1 cellular context compared by ENCODE assay signal in the genomic region with DNA sequence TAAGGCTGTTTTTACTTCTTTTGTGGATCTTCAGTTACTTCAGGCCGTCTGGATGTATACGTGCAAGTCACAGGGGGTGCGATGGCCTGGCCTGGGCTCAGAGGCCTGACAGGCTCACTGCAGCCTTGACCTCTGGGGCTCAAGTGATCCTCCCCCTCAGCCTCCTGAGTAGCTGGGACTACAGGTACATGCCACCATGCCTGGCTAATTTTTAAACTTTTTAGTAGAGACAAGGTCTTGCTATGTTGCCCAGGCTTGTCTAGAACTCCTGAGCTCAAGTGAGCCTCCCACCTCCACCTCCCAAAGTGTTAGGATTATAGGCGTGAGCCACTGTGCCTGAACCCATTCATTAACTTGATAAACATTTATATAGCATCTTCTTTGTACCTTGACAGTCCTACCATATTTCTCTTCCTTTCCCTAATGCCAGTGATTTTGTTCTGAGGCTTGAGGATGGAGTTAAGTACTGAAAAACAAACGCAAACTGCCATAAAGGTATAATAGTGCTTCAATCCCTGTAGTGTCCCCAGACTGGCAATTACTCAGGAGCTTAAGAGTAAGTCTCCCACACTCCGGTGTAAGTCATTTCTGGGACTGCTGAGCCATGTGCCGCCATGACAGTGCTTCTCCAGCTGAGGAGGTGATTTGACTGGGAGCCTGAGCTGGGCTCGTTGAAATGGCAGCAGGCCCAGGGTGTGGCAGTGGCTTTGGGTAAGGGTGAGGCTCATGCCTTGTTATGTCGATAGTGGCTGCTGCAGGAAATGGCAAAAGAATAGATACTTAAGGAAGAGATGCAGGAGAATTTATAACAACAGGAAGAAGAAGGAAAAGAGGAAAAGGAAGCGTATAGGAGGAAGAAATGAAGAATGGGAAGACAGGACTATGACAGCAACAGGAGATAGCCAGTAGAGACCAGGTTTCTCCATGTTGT.
TF ChIP-seq lines count a peak whose summit lies in the region.

No MANE protein-coding gene starts in this region.

TF ChIP-seq in HepG2, 621 proteins besides CTCF, POLR2A, EP300 and RAD21 (continued from another document and continues in another):
- TF ChIP-seq, protein P1, sequence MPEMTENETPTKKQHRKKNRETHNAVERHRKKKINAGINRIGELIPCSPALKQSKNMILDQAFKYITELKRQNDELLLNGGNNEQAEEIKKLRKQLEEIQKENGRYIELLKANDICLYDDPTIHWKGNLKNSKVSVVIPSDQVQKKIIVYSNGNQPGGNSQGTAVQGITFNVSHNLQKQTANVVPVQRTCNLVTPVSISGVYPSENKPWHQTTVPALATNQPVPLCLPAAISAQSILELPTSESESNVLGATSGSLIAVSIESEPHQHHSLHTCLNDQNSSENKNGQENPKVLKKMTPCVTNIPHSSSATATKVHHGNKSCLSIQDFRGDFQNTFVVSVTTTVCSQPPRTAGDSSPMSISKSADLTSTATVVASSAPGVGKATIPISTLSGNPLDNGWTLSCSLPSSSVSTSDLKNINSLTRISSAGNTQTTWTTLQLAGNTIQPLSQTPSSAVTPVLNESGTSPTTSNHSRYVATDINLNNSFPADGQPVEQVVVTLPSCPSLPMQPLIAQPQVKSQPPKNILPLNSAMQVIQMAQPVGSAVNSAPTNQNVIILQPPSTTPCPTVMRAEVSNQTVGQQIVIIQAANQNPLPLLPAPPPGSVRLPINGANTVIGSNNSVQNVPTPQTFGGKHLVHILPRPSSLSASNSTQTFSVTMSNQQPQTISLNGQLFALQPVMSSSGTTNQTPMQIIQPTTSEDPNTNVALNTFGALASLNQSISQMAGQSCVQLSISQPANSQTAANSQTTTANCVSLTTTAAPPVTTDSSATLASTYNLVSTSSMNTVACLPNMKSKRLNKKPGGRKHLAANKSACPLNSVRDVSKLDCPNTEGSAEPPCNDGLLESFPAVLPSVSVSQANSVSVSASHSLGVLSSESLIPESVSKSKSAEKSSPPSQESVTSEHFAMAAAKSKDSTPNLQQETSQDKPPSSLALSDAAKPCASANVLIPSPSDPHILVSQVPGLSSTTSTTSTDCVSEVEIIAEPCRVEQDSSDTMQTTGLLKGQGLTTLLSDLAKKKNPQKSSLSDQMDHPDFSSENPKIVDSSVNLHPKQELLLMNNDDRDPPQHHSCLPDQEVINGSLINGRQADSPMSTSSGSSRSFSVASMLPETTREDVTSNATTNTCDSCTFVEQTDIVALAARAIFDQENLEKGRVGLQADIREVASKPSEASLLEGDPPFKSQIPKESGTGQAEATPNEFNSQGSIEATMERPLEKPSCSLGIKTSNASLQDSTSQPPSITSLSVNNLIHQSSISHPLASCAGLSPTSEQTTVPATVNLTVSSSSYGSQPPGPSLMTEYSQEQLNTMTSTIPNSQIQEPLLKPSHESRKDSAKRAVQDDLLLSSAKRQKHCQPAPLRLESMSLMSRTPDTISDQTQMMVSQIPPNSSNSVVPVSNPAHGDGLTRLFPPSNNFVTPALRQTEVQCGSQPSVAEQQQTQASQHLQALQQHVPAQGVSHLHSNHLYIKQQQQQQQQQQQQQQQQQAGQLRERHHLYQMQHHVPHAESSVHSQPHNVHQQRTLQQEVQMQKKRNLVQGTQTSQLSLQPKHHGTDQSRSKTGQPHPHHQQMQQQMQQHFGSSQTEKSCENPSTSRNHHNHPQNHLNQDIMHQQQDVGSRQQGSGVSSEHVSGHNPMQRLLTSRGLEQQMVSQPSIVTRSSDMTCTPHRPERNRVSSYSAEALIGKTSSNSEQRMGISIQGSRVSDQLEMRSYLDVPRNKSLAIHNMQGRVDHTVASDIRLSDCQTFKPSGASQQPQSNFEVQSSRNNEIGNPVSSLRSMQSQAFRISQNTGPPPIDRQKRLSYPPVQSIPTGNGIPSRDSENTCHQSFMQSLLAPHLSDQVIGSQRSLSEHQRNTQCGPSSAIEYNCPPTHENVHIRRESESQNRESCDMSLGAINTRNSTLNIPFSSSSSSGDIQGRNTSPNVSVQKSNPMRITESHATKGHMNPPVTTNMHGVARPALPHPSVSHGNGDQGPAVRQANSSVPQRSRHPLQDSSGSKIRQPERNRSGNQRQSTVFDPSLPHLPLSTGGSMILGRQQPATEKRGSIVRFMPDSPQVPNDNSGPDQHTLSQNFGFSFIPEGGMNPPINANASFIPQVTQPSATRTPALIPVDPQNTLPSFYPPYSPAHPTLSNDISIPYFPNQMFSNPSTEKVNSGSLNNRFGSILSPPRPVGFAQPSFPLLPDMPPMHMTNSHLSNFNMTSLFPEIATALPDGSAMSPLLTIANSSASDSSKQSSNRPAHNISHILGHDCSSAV (CRISPR knock-in tag; IDR thresholded peaks at IDR 0.05; ENCODE audit: borderline replicate concordance) = no peak
- TF ChIP-seq PAX8 (CRISPR knock-in tag; IDR thresholded peaks at IDR 0.05; ENCODE audit: borderline replicate concordance) (no peak), ZNF567 (CRISPR knock-in tag; IDR thresholded peaks at IDR 0.05; ENCODE audit: borderline replicate concordance) (no peak; the same call in 1 of the 2 replicates), SRSF1 (optimal IDR thresholded peaks at IDR 0.05; ENCODE audit: low read depth, low read length) (no peak), SETDB1 (CRISPR knock-in tag; IDR thresholded peaks at IDR 0.05; ENCODE audit: borderline replicate concordance) (no peak), CENPT (CRISPR knock-in tag; IDR thresholded peaks at IDR 0.05; ENCODE audit: low read depth) (no peak), PAWR (CRISPR knock-in tag; IDR thresholded peaks at IDR 0.05; ENCODE audit: borderline replicate concordance) (no peak), ZNF530 (CRISPR knock-in tag; IDR thresholded peaks at IDR 0.05; ENCODE audit: low read depth) (no peak), TOPORS (CRISPR knock-in tag; IDR thresholded peaks at IDR 0.05) (no peak; the same call in 1 of the 2 replicates), ZNF776 (CRISPR knock-in tag; IDR thresholded peaks at IDR 0.05) (no peak), EHMT2 (IDR thresholded peaks at IDR 0.05; ENCODE audit: borderline replicate concordance, low read depth, low read length) (no peak), SRSF9 (IDR thresholded peaks at IDR 0.05; ENCODE audit: borderline replicate concordance, insufficient read depth, low read depth, low read length, poor library complexity, severe bottlenecking) (no peak), ATF7 (IDR thresholded peaks at IDR 0.05) (no peak), ATF7 (CRISPR knock-in tag; IDR thresholded peaks at IDR 0.05) (no peak), PHF20 (CRISPR knock-in tag; IDR thresholded peaks at IDR 0.05) (no peak), AKAP8 (CRISPR knock-in tag; IDR thresholded peaks at IDR 0.05) (no peak), ZSCAN21 (CRISPR knock-in tag; IDR thresholded peaks at IDR 0.05; ENCODE audit: borderline replicate concordance) (no peak), ZNF781 (CRISPR knock-in tag; IDR thresholded peaks at IDR 0.05; ENCODE audit: borderline replicate concordance, not compliant biosample characterization) (peak; percentile 72), RCOR2 (CRISPR knock-in tag; IDR thresholded peaks at IDR 0.05) (peak; percentile 80; the same call in 1 of the 2 replicates), KLF16 (CRISPR knock-in tag; IDR thresholded peaks at IDR 0.05) (no peak), KDM6A (CRISPR knock-in tag; IDR thresholded peaks at IDR 0.05; ENCODE audit: low read depth) (peak; percentile 54; the same call in 1 of the 2 replicates), MAFG (CRISPR knock-in tag; IDR thresholded peaks at IDR 0.05) (no peak), MEIS2 (CRISPR knock-in tag; IDR thresholded peaks at IDR 0.05) (no peak)
- TF ChIP-seq, protein P2, sequence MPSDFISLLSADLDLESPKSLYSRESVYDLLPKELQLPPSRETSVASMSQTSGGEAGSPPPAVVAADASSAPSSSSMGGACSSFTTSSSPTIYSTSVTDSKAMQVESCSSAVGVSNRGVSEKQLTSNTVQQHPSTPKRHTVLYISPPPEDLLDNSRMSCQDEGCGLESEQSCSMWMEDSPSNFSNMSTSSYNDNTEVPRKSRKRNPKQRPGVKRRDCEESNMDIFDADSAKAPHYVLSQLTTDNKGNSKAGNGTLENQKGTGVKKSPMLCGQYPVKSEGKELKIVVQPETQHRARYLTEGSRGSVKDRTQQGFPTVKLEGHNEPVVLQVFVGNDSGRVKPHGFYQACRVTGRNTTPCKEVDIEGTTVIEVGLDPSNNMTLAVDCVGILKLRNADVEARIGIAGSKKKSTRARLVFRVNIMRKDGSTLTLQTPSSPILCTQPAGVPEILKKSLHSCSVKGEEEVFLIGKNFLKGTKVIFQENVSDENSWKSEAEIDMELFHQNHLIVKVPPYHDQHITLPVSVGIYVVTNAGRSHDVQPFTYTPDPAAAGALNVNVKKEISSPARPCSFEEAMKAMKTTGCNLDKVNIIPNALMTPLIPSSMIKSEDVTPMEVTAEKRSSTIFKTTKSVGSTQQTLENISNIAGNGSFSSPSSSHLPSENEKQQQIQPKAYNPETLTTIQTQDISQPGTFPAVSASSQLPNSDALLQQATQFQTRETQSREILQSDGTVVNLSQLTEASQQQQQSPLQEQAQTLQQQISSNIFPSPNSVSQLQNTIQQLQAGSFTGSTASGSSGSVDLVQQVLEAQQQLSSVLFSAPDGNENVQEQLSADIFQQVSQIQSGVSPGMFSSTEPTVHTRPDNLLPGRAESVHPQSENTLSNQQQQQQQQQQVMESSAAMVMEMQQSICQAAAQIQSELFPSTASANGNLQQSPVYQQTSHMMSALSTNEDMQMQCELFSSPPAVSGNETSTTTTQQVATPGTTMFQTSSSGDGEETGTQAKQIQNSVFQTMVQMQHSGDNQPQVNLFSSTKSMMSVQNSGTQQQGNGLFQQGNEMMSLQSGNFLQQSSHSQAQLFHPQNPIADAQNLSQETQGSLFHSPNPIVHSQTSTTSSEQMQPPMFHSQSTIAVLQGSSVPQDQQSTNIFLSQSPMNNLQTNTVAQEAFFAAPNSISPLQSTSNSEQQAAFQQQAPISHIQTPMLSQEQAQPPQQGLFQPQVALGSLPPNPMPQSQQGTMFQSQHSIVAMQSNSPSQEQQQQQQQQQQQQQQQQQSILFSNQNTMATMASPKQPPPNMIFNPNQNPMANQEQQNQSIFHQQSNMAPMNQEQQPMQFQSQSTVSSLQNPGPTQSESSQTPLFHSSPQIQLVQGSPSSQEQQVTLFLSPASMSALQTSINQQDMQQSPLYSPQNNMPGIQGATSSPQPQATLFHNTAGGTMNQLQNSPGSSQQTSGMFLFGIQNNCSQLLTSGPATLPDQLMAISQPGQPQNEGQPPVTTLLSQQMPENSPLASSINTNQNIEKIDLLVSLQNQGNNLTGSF (CRISPR knock-in tag; IDR thresholded peaks at IDR 0.05) = no peak
- TF ChIP-seq, protein P3, sequence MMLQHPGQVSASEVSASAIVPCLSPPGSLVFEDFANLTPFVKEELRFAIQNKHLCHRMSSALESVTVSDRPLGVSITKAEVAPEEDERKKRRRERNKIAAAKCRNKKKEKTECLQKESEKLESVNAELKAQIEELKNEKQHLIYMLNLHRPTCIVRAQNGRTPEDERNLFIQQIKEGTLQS (CRISPR knock-in tag; IDR thresholded peaks at IDR 0.05) = no peak
- TF ChIP-seq, protein P4, sequence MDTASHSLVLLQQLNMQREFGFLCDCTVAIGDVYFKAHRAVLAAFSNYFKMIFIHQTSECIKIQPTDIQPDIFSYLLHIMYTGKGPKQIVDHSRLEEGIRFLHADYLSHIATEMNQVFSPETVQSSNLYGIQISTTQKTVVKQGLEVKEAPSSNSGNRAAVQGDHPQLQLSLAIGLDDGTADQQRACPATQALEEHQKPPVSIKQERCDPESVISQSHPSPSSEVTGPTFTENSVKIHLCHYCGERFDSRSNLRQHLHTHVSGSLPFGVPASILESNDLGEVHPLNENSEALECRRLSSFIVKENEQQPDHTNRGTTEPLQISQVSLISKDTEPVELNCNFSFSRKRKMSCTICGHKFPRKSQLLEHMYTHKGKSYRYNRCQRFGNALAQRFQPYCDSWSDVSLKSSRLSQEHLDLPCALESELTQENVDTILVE (CRISPR knock-in tag; IDR thresholded peaks at IDR 0.05) = no peak; the same call in 1 of the 2 replicates
- TF ChIP-seq, protein P5, sequence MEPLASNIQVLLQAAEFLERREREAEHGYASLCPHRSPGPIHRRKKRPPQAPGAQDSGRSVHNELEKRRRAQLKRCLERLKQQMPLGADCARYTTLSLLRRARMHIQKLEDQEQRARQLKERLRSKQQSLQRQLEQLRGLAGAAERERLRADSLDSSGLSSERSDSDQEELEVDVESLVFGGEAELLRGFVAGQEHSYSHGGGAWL (CRISPR knock-in tag; IDR thresholded peaks at IDR 0.05) = no peak
- TF ChIP-seq, protein P6, sequence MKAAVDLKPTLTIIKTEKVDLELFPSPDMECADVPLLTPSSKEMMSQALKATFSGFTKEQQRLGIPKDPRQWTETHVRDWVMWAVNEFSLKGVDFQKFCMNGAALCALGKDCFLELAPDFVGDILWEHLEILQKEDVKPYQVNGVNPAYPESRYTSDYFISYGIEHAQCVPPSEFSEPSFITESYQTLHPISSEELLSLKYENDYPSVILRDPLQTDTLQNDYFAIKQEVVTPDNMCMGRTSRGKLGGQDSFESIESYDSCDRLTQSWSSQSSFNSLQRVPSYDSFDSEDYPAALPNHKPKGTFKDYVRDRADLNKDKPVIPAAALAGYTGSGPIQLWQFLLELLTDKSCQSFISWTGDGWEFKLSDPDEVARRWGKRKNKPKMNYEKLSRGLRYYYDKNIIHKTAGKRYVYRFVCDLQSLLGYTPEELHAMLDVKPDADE (CRISPR knock-in tag; IDR thresholded peaks at IDR 0.05) = no peak
- TF ChIP-seq, protein P7, sequence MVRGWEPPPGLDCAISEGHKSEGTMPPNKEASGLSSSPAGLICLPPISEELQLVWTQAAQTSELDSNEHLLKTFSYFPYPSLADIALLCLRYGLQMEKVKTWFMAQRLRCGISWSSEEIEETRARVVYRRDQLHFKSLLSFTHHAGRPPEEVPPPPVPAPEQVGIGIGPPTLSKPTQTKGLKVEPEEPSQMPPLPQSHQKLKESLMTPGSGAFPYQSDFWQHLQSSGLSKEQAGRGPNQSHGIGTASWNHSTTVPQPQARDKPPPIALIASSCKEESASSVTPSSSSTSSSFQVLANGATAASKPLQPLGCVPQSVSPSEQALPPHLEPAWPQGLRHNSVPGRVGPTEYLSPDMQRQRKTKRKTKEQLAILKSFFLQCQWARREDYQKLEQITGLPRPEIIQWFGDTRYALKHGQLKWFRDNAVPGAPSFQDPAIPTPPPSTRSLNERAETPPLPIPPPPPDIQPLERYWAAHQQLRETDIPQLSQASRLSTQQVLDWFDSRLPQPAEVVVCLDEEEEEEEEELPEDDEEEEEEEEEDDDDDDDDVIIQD (CRISPR knock-in tag; IDR thresholded peaks at IDR 0.05; ENCODE audit: low read depth) = peak; percentile 61; the same call in 1 of the 2 replicates
- TF ChIP-seq, protein P8, sequence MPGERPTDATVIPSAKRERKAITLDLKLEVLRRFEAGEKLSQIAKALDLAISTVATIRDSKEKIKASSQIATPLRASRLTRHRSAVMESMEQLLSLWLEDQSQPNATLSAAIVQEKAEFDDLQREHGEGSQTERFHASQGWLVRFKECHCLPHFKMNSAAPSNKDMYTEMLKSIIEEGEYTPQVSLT (CRISPR knock-in tag; IDR thresholded peaks at IDR 0.05; ENCODE audit: borderline replicate concordance, low read depth) = no peak
